In the genomic region with DNA sequence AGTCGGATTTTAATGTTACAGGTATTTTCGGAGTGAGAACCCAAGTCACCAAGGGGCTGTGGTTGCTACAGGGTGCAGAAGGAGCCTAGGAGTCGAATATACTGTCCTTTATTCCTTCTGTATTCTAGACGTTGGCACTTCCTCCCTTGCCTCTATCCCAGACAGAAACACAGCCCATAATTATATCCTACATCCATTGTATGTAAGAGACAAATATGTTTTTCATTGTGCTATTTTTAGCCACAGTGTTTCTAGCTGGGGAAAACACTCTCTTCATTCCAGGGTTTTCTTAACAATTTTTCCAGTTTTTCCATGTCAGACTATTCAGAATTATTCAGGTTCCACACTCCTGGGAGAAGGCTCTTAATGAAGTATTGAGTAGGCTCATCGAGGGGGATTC, we compare ENCODE assay signal across 19 cellular contexts. TPM values are rescaled to one million over a fixed set of nuclear protein-coding genes. Genes with fewer than 3 reads are reported as not detected.
DNase-seq lines count a peak whose midpoint lies in the region; ATAC-seq and TF ChIP-seq lines count a peak whose summit lies in the region.
"Had no signal": no experiment of that assay in that cellular context is flagged by ENCODE, and none has a peak within 500 bp of the region (broad histone marks: within the 10 kb centered on the region; RNA-seq: fewer than 3 reads in every experiment).

No MANE protein-coding gene starts in this region.

- no peak for DNase-seq in breast epithelium (ENCODE audit: low spot score in 2 of 2)
- DNase-seq in MCF 10A (ENCODE audit: unreplicated experiment), result no peak
- DNase-seq in foreskin melanocyte, result peak; percentile 10
- no peak for DNase-seq in progenitor cell of endocrine pancreas (ENCODE audit: low spot score, unreplicated experiment)
- no peak for DNase-seq in WERI-Rb-1
- DNase-seq in DMS 273 (lab: John Stamatoyannopoulos, UW; ENCODE audit: unreplicated experiment), result no peak
- DNase-seq in activated CD4-positive, alpha-beta T cell treated with anti-CD3 and anti-CD28 coated beads, Interleukin-2, amount 50 U/mL, for 48 hours, result no peak
- DNase-seq: 8988T; DMS 273 treated with DMSO at 0.1 percent for 48 hours; H9; IMR-90; NCI-H1436 treated with DMSO at 0.1 percent for 48 hours; NCI-H2029 treated with DMSO at 0.1 percent for 48 hours; NCI-H2171 treated with DMSO at 0.1 percent for 48 hours; NK-92 treated with Interleukin-12 subunit alpha and Interleukin-12 subunit beta, amount 100 ng/mL, for 24 hours; SHP77 had no signal

- H3K36me3 Mint-ChIP-seq in MCF 10A (ENCODE audit: insufficient read depth, unreplicated experiment), result no peaks in the 10 kb centered on the region
- peaks cover 8% of the 10 kb centered on the region for H3K36me3 Mint-ChIP-seq in progenitor cell of endocrine pancreas (ENCODE audit: insufficient read depth)
- H3K36me3 Mint-ChIP-seq: CD14-positive monocyte had no signal

- H3K4me1 Mint-ChIP-seq in MCF 10A (ENCODE audit: insufficient read depth, unreplicated experiment) (peaks cover 19% of the 10 kb centered on the region), progenitor cell of endocrine pancreas (ENCODE audit: low read depth) (peaks cover 55% of the 10 kb centered on the region)
- H3K4me1 Mint-ChIP-seq: CD14-positive monocyte had no signal

- H3K27me3 ChIP-seq in breast epithelium (no peaks in the 10 kb centered on the region), WERI-Rb-1 (ENCODE audit: insufficient read depth, low read depth, severe bottlenecking) (no peaks in the 10 kb centered on the region)

- intact Hi-C loops in breast epithelium (cut with DNase I; ENCODE audit: low total_unique reads), result no loop called here
- intact Hi-C loops in MCF 10A (cut with micrococcal nuclease), result loop anchor here (10.0 kb wide), 1 partner anchor 273 kb away; no protein-coding TSS in a partner anchor

- H3K4me1 ChIP-seq in breast epithelium, result peaks cover 0 to 16% of the 10 kb centered on the region in 2 donors

- peaks cover 13% of the 10 kb centered on the region for H3K27me3 Mint-ChIP-seq in MCF 10A (ENCODE audit: insufficient read depth, unreplicated experiment)
- H3K27me3 Mint-ChIP-seq in progenitor cell of endocrine pancreas, result no peaks in the 10 kb centered on the region

- TF ChIP-seq CTCF in breast epithelium (IDR thresholded peaks at IDR 0.05), result no peak
- TF ChIP-seq CTCF in MCF 10A (IDR thresholded peaks at IDR 0.05; ENCODE audit: unreplicated experiment), result no peak
- no peak for TF ChIP-seq CTCF in progenitor cell of endocrine pancreas (IDR thresholded peaks at IDR 0.05; ENCODE audit: unreplicated experiment)
- TF ChIP-seq CTCF in WERI-Rb-1 (IDR thresholded peaks at IDR 0.05; ENCODE audit: low read depth, low read length), result no peak

- no peak for TF ChIP-seq POLR2A in breast epithelium (IDR thresholded peaks at IDR 0.05)

- H3K27ac Mint-ChIP-seq in MCF 10A (ENCODE audit: low read depth, unreplicated experiment) (no peak overlapping the region), progenitor cell of endocrine pancreas (peak overlapping the region; percentile 38)
- H3K27ac Mint-ChIP-seq: CD14-positive monocyte, H9 had no signal

- no peaks in the 10 kb centered on the region for H3K9me3 ChIP-seq in breast epithelium
- no peaks in the 10 kb centered on the region for H3K9me3 ChIP-seq in WERI-Rb-1 (ENCODE audit: severe bottlenecking)

- H3K36me3 ChIP-seq in breast epithelium, result no peaks in the 10 kb centered on the region
- no peaks in the 10 kb centered on the region for H3K36me3 ChIP-seq in WERI-Rb-1

- CTCF ChIA-PET in MCF 10A (lab: Yijun Ruan, JAX), result interaction anchor here (0.6 kb wide), 1 partner anchor 33 kb away, joined by 4 read pairs; no protein-coding TSS in a partner anchor

- no TSS peak for BruUV-seq in MCF 10A (replicated peaks; lab: Mats Ljungman, UMichigan)

- POLR2A ChIA-PET in MCF 10A (lab: Yijun Ruan, JAX), result no interaction called here

- H3K4me3 ChIP-seq in breast epithelium (peak overlapping the region in 2 of 3 donors; percentile 50 to 55), WERI-Rb-1 (ENCODE audit: low read depth, low read length) (no peak overlapping the region)

- no peaks in the 10 kb centered on the region for H3K9me3 Mint-ChIP-seq in MCF 10A (ENCODE audit: unreplicated experiment)
- H3K9me3 Mint-ChIP-seq in progenitor cell of endocrine pancreas (ENCODE audit: low read depth), result no peaks in the 10 kb centered on the region
- H3K9me3 Mint-ChIP-seq: H9 had no signal

- H3K27ac ChIP-seq in breast epithelium (peak overlapping the region; percentile 85 to 91), WERI-Rb-1 (no peak overlapping the region)

- ATAC-seq in HG03280 (IDR thresholded peaks at IDR 0.05; ENCODE audit: unreplicated experiment), result no peak

- no peak overlapping the region for H3K4me3 Mint-ChIP-seq in MCF 10A (ENCODE audit: unreplicated experiment)
- H3K4me3 Mint-ChIP-seq in progenitor cell of endocrine pancreas (ENCODE audit: low read depth), result peak overlapping the region; percentile 63
- H3K4me3 Mint-ChIP-seq: CD14-positive monocyte, H9 had no signal

RNA-seq across cellular contexts. Expression of a gene that starts 32.6 kb away (rescaled TPM):
- total RNA-seq in breast epithelium (100 to 1,000 TPM in 1 of 3 donors, 10 to 100 TPM in 2; 19.7 to 154 (median 83.6) TPM), MCF 10A (2022) (48.3 and 48.7 TPM in 2 replicates), progenitor cell of endocrine pancreas (117 and 121 TPM in 2 replicates)
- total RNA-seq: OCI-LY7 had no signal
